ENCODE assay signal across 1 cellular context in the genomic region with DNA sequence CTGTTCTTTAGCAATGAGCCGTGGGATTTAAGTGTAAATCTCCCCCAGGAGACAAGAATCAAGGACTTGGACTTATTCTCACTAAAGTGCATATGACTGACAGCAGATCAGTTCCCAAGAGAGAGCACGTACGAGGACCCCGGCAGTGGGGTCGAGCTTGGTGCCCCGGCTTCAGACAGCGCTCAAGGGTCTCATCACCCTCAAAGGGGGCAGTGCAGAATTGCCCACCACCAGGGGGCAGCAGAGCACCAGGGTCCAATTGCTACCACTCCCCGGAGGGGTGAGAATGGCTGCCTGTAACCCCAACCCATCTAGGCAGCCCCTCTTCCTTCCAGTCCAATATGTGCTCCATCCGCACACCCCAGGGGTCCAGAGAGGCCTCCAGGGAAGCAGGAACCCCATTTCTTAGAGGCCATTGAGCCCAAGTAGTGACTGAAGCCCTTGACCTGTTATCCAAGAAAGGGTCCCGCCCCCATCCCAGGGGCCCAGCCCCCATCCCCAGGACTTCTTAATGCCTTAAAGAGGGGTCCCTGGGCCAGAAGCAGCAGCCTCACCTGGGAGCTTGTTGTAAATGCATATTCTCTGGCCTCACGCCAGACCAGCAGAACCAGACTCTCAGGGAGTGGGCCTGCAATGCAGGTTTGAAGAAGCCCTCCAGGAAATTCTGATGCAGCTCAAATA.
TF ChIP-seq lines count a peak whose summit lies in the region.

No MANE protein-coding gene starts in this region.

TF ChIP-seq in HepG2, 621 proteins besides CTCF, POLR2A, EP300 and RAD21 (continued from another document and continues in another):
- TF ChIP-seq KDM5B (CRISPR knock-in tag; IDR thresholded peaks at IDR 0.05; ENCODE audit: borderline replicate concordance) (no peak), SOX5 (CRISPR knock-in tag; IDR thresholded peaks at IDR 0.05; ENCODE audit: borderline replicate concordance) (no peak), ZC3H13 (CRISPR knock-in tag; IDR thresholded peaks at IDR 0.05) (no peak), REXO4 (CRISPR knock-in tag; IDR thresholded peaks at IDR 0.05; ENCODE audit: borderline replicate concordance) (no peak), SSRP1 (CRISPR knock-in tag; IDR thresholded peaks at IDR 0.05) (no peak), ZFP37 (CRISPR knock-in tag; IDR thresholded peaks at IDR 0.05; ENCODE audit: borderline replicate concordance) (no peak), ZFP36L2 (CRISPR knock-in tag; IDR thresholded peaks at IDR 0.05) (no peak), ZNF496 (CRISPR knock-in tag; IDR thresholded peaks at IDR 0.05; ENCODE audit: insufficient replicate concordance) (no peak), TCF12 (IDR thresholded peaks at IDR 0.05) (no peak), TCF12 (CRISPR knock-in tag; IDR thresholded peaks at IDR 0.05) (0 out of 2 replicates have a peak, but pooled peaks have one; percentile 49), ZNF607 (CRISPR knock-in tag; IDR thresholded peaks at IDR 0.05; ENCODE audit: borderline replicate concordance) (no peak), RBM39 (IDR thresholded peaks at IDR 0.05; ENCODE audit: low read depth, low read length, poor library complexity, severe bottlenecking) (no peak), ZNF296 (CRISPR knock-in tag; conservative IDR thresholded peaks at IDR 0.05) (0 out of 2 replicates have a peak, but pooled peaks have one; percentile 20), ZSCAN30 (CRISPR knock-in tag; IDR thresholded peaks at IDR 0.05) (no peak), MAZ (IDR thresholded peaks at IDR 0.05; ENCODE audit: borderline replicate concordance, low read depth, low read length) (peak; percentile 33; the same call in 1 of the 2 replicates), MAZ (CRISPR knock-in tag; IDR thresholded peaks at IDR 0.05; ENCODE audit: low read depth) (no peak), NFE2L1 (CRISPR knock-in tag; IDR thresholded peaks at IDR 0.05; ENCODE audit: borderline replicate concordance) (no peak), GATAD1 (CRISPR knock-in tag; IDR thresholded peaks at IDR 0.05) (0 out of 2 replicates have a peak, but pooled peaks have one; percentile 12), FIP1L1 (IDR thresholded peaks at IDR 0.05; ENCODE audit: borderline replicate concordance, insufficient read depth, low read depth, low read length) (no peak), PHF21A (CRISPR knock-in tag; IDR thresholded peaks at IDR 0.05) (0 out of 2 replicates have a peak, but pooled peaks have one; percentile 3), ZNF326 (CRISPR knock-in tag; IDR thresholded peaks at IDR 0.05; ENCODE audit: borderline replicate concordance) (no peak), SMC3 (IDR thresholded peaks at IDR 0.05; ENCODE audit: low read length) (peak; percentile 87), IKZF1 (IDR thresholded peaks at IDR 0.05) (no peak), ATF7 (IDR thresholded peaks at IDR 0.05) (no peak), ATF7 (CRISPR knock-in tag; IDR thresholded peaks at IDR 0.05) (no peak; the same call in 1 of the 2 replicates), KDM3A (CRISPR knock-in tag; IDR thresholded peaks at IDR 0.05; ENCODE audit: low read depth) (peak; percentile 19; the same call in 1 of the 2 replicates), ATF7-NPFF (CRISPR knock-in tag; IDR thresholded peaks at IDR 0.05; ENCODE audit: low read depth) (peak; percentile 18; the same call in 1 of the 2 replicates), ZNF614 (CRISPR knock-in tag; IDR thresholded peaks at IDR 0.05; ENCODE audit: borderline replicate concordance) (no peak), TAF15 (IDR thresholded peaks at IDR 0.05; ENCODE audit: low read depth, low read length, poor library complexity, severe bottlenecking) (no peak), CBX1 (IDR thresholded peaks at IDR 0.05; ENCODE audit: low read depth) (no peak), ZNF317 (CRISPR knock-in tag; IDR thresholded peaks at IDR 0.05) (0 out of 2 replicates have a peak, but pooled peaks have one; percentile 17), NR2C2 (CRISPR knock-in tag; IDR thresholded peaks at IDR 0.05; ENCODE audit: borderline replicate concordance) (no peak), ETV6 (CRISPR knock-in tag; conservative IDR thresholded peaks at IDR 0.05) (no peak), TCF7L2 (IDR thresholded peaks at IDR 0.05; ENCODE audit: low read depth, low read length) (no peak), KDM1A (CRISPR knock-in tag; IDR thresholded peaks at IDR 0.05) (no peak), PHF5A (CRISPR knock-in tag; IDR thresholded peaks at IDR 0.05; ENCODE audit: low read depth, unreplicated experiment) (no peak), XBP1 (CRISPR knock-in tag; IDR thresholded peaks at IDR 0.05) (no peak)
- TF ChIP-seq, protein P1, sequence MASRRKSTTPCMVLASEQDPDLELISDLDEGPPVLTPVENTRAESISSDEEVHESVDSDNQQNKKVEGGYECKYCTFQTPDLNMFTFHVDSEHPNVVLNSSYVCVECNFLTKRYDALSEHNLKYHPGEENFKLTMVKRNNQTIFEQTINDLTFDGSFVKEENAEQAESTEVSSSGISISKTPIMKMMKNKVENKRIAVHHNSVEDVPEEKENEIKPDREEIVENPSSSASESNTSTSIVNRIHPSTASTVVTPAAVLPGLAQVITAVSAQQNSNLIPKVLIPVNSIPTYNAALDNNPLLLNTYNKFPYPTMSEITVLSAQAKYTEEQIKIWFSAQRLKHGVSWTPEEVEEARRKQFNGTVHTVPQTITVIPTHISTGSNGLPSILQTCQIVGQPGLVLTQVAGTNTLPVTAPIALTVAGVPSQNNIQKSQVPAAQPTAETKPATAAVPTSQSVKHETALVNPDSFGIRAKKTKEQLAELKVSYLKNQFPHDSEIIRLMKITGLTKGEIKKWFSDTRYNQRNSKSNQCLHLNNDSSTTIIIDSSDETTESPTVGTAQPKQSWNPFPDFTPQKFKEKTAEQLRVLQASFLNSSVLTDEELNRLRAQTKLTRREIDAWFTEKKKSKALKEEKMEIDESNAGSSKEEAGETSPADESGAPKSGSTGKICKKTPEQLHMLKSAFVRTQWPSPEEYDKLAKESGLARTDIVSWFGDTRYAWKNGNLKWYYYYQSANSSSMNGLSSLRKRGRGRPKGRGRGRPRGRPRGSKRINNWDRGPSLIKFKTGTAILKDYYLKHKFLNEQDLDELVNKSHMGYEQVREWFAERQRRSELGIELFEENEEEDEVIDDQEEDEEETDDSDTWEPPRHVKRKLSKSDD (CRISPR knock-in tag; IDR thresholded peaks at IDR 0.05; ENCODE audit: low read depth): 0 out of 2 replicates have a peak, but pooled peaks have one; percentile 47
- TF ChIP-seq, protein P2, sequence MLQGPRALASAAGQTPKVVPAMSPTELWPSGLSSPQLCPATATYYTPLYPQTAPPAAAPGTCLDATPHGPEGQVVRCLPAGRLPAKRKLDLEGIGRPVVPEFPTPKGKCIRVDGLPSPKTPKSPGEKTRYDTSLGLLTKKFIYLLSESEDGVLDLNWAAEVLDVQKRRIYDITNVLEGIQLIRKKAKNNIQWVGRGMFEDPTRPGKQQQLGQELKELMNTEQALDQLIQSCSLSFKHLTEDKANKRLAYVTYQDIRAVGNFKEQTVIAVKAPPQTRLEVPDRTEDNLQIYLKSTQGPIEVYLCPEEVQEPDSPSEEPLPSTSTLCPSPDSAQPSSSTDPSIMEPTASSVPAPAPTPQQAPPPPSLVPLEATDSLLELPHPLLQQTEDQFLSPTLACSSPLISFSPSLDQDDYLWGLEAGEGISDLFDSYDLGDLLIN (CRISPR knock-in tag; IDR thresholded peaks at IDR 0.05; ENCODE audit: borderline replicate concordance): no peak
- TF ChIP-seq, protein P3, sequence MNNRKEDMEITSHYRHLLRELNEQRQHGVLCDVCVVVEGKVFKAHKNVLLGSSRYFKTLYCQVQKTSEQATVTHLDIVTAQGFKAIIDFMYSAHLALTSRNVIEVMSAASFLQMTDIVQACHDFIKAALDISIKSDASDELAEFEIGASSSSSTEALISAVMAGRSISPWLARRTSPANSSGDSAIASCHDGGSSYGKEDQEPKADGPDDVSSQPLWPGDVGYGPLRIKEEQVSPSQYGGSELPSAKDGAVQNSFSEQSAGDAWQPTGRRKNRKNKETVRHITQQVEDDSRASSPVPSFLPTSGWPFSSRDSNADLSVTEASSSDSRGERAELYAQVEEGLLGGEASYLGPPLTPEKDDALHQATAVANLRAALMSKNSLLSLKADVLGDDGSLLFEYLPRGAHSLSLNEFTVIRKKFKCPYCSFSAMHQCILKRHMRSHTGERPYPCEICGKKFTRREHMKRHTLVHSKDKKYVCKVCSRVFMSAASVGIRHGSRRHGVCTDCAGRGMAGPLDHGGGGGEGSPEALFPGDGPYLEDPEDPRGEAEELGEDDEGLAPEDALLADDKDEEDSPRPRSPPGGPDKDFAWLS (CRISPR knock-in tag; IDR thresholded peaks at IDR 0.05; ENCODE audit: borderline replicate concordance): no peak
- TF ChIP-seq, protein P4, sequence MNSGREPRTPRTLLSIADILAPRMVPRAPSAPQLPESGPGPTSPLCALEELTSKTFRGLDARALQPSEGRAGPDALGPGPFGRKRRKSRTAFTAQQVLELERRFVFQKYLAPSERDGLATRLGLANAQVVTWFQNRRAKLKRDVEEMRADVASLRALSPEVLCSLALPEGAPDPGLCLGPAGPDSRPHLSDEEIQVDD (CRISPR knock-in tag; IDR thresholded peaks at IDR 0.05; ENCODE audit: borderline replicate concordance): no peak
- TF ChIP-seq, protein P5, sequence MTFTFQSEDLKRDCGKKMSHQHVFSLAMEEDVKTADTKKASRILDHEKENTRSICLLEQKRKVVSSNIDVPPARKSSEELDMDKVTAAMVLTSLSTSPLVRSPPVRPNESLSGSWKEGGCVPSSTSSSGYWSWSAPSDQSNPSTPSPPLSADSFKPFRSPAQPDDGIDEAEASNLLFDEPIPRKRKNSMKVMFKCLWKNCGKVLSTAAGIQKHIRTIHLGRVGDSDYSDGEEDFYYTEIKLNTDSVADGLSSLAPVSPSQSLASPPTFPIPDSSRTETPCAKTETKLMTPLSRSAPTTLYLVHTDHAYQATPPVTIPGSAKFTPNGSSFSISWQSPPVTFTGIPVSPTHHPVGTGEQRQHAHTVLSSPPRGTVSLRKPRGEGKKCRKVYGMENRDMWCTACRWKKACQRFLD (CRISPR knock-in tag; IDR thresholded peaks at IDR 0.05; ENCODE audit: borderline replicate concordance): no peak
- TF ChIP-seq, protein P6, sequence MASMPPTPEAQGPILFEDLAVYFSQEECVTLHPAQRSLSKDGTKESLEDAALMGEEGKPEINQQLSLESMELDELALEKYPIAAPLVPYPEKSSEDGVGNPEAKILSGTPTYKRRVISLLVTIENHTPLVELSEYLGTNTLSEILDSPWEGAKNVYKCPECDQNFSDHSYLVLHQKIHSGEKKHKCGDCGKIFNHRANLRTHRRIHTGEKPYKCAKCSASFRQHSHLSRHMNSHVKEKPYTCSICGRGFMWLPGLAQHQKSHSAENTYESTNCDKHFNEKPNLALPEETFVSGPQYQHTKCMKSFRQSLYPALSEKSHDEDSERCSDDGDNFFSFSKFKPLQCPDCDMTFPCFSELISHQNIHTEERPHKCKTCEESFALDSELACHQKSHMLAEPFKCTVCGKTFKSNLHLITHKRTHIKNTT (CRISPR knock-in tag; IDR thresholded peaks at IDR 0.05): no peak
- TF ChIP-seq, protein P7, sequence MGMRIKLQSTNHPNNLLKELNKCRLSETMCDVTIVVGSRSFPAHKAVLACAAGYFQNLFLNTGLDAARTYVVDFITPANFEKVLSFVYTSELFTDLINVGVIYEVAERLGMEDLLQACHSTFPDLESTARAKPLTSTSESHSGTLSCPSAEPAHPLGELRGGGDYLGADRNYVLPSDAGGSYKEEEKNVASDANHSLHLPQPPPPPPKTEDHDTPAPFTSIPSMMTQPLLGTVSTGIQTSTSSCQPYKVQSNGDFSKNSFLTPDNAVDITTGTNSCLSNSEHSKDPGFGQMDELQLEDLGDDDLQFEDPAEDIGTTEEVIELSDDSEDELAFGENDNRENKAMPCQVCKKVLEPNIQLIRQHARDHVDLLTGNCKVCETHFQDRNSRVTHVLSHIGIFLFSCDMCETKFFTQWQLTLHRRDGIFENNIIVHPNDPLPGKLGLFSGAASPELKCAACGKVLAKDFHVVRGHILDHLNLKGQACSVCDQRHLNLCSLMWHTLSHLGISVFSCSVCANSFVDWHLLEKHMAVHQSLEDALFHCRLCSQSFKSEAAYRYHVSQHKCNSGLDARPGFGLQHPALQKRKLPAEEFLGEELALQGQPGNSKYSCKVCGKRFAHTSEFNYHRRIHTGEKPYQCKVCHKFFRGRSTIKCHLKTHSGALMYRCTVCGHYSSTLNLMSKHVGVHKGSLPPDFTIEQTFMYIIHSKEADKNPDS (CRISPR knock-in tag; IDR thresholded peaks at IDR 0.05): 0 out of 2 replicates have a peak, but pooled peaks have one; percentile 24
- TF ChIP-seq, protein P8, sequence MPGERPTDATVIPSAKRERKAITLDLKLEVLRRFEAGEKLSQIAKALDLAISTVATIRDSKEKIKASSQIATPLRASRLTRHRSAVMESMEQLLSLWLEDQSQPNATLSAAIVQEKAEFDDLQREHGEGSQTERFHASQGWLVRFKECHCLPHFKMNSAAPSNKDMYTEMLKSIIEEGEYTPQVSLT (CRISPR knock-in tag; IDR thresholded peaks at IDR 0.05; ENCODE audit: borderline replicate concordance, low read depth): no peak
- TF ChIP-seq, protein P9, sequence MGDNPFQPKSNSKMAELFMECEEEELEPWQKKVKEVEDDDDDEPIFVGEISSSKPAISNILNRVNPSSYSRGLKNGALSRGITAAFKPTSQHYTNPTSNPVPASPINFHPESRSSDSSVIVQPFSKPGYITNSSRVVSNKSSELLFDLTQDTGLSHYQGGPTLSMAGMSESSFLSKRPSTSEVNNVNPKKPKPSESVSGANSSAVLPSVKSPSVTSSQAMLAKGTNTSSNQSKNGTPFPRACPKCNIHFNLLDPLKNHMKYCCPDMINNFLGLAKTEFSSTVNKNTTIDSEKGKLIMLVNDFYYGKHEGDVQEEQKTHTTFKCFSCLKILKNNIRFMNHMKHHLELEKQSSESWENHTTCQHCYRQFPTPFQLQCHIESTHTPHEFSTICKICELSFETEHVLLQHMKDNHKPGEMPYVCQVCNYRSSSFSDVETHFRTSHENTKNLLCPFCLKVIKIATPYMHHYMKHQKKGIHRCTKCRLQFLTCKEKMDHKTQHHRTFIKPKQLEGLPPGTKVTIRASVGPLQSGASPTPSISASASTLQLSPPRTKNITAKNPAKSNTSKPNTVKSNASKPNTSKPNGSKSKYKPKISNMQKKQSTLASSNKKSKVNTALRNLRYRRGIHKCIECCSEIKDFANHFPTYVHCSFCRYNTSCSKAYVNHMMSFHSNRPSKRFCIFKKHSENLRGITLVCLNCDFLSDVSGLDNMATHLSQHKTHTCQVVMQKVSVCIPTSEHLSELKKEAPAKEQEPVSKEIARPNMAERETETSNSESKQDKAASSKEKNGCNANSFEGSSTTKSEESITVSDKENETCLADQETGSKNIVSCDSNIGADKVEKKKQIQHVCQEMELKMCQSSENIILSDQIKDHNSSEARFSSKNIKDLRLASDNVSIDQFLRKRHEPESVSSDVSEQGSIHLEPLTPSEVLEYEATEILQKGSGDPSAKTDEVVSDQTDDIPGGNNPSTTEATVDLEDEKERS (CRISPR knock-in tag; IDR thresholded peaks at IDR 0.05): no peak
- TF ChIP-seq, protein P10, sequence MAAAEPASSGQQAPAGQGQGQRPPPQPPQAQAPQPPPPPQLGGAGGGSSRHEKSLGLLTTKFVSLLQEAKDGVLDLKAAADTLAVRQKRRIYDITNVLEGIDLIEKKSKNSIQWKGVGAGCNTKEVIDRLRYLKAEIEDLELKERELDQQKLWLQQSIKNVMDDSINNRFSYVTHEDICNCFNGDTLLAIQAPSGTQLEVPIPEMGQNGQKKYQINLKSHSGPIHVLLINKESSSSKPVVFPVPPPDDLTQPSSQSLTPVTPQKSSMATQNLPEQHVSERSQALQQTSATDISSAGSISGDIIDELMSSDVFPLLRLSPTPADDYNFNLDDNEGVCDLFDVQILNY (CRISPR knock-in tag; conservative IDR thresholded peaks at IDR 0.05): no peak
